ENCODE assay signal across 29 cellular contexts in genomic region chr15:45331977-45332376, GRCh38. TPM values are rescaled to one million over a fixed set of nuclear protein-coding genes. Genes with fewer than 3 reads are reported as not detected.
DNase-seq lines count a peak whose midpoint lies in the region; ATAC-seq, FAIRE-seq and TF ChIP-seq lines count a peak whose summit lies in the region.
"Had no signal": no experiment of that assay in that cellular context is flagged by ENCODE, and none has a peak within 500 bp of the region (broad histone marks: within the 10 kb centered on the region; RNA-seq: fewer than 3 reads in every experiment).

No MANE protein-coding gene starts in this region.

- H3K9ac ChIP-seq in astrocyte (ENCODE audit: low read length) = no peak overlapping the region
- no peak overlapping the region for H3K9ac ChIP-seq in neuronal stem cell (ENCODE audit: low read depth, low read length, poor library complexity)

- H3K4me3 Mint-ChIP-seq in astrocyte (ENCODE audit: unreplicated experiment) = no peak overlapping the region
- H3K4me3 Mint-ChIP-seq: activated CD8-positive, alpha-beta T cell treated with anti-CD3 and anti-CD28 coated beads for 36 hours; activated naive CD8-positive, alpha-beta T cell; activated T-helper 17 cell treated with anti-CD3 and anti-CD28 coated beads, Interleukin-2, amount 50 U/mL, for 72 hours; endodermal cell; immature natural killer cell had no signal

- WGBS in hepatocyte (ENCODE audit: low lambda C conversion rate, missing lambda C conversion rate) = 60% methylated on average over 4 of the region's 4 CpGs
- no CpG with 5 or more reads among the region's 4 CpGs for WGBS in neuronal stem cell (ENCODE audit: extremely low coverage in 2 of 2, insufficient read length in 2 of 2, insufficient replicate concordance in 1 of 2), 2 donors

- H3K9me3 ChIP-seq in astrocyte (ENCODE audit: insufficient read depth, low read depth, low read length) = no peaks in the 10 kb centered on the region
- no peaks in the 10 kb centered on the region for H3K9me3 ChIP-seq in hepatocyte (ENCODE audit: low read depth)
- H3K9me3 ChIP-seq in neuronal stem cell (replicated peaks in 1 of 2; ENCODE audit: control insufficient read depth in 2 of 2, insufficient read depth in 1 of 2, low read depth in 1 of 2, low read length in 2 of 2) = peaks cover 0 to 5% of the 10 kb centered on the region in 2 donors
- H3K9me3 ChIP-seq in WERI-Rb-1 (ENCODE audit: severe bottlenecking) = no peaks in the 10 kb centered on the region
- H3K9me3 ChIP-seq: A549, HAP-1 had no signal

- no peak overlapping the region for H2BK12ac ChIP-seq in neuronal stem cell (ENCODE audit: low read length)

- no peak overlapping the region for H3K27ac ChIP-seq in astrocyte (ENCODE audit: low read depth, low read length)
- H3K27ac ChIP-seq in hepatocyte = peak overlapping the region; percentile 45
- H3K27ac ChIP-seq in neuronal stem cell (replicated peaks; ENCODE audit: low read length) = no peak overlapping the region
- H3K27ac ChIP-seq in WERI-Rb-1 = no peak overlapping the region
- H3K27ac ChIP-seq: A549 had no signal

- H3K79me2 ChIP-seq in astrocyte (ENCODE audit: insufficient read depth, low read length) (no peaks in the 10 kb centered on the region), hepatocyte (no peaks in the 10 kb centered on the region)

- H3K4me3 ChIP-seq in astrocyte (ENCODE audit: insufficient read depth, low read depth, low read length) (no peak overlapping the region), hepatocyte (no peak overlapping the region), neuronal stem cell (ENCODE audit: low read length in 2 of 2) (no peak overlapping the region), WERI-Rb-1 (ENCODE audit: low read depth, low read length) (no peak overlapping the region)
- H3K4me3 ChIP-seq: A549, HAP-1, skin epidermis had no signal

- no peaks in the 10 kb centered on the region for H3K9me2 ChIP-seq in hepatocyte (replicated peaks; ENCODE audit: insufficient read depth)

- H2BK5ac ChIP-seq in neuronal stem cell (ENCODE audit: low read length) = no peak overlapping the region

- H2AFZ ChIP-seq in astrocyte (ENCODE audit: low read depth, low read length) (no peak overlapping the region), hepatocyte (peak overlapping the region; percentile 34), neuronal stem cell (ENCODE audit: low read length) (peak overlapping the region; percentile 65)

- no peaks in the 10 kb centered on the region for H3K36me3 Mint-ChIP-seq in astrocyte (ENCODE audit: low read depth, unreplicated experiment)
- H3K36me3 Mint-ChIP-seq: activated naive CD8-positive, alpha-beta T cell; immature natural killer cell had no signal

- H3K36me3 ChIP-seq in astrocyte (ENCODE audit: insufficient read depth, low read length) (no peaks in the 10 kb centered on the region), hepatocyte (replicated peaks; ENCODE audit: insufficient read depth, low read depth) (no peaks in the 10 kb centered on the region), neuronal stem cell (replicated peaks in 1 of 2; ENCODE audit: control insufficient read depth in 2 of 2, insufficient read depth in 2 of 2, low read length in 2 of 2) (no peaks in the 10 kb centered on the region), WERI-Rb-1 (no peaks in the 10 kb centered on the region)
- H3K36me3 ChIP-seq: HAP-1 had no signal

- no peak overlapping the region for H3K4ac ChIP-seq in neuronal stem cell (ENCODE audit: low read length)

- TF ChIP-seq CTCF in astrocyte (IDR thresholded peaks at IDR 0.05; ENCODE audit: insufficient read depth, low read depth, low read length) (no peak), hepatocyte (IDR thresholded peaks at IDR 0.05; ENCODE audit: poor library complexity) (no peak), WERI-Rb-1 (IDR thresholded peaks at IDR 0.05; ENCODE audit: low read depth, low read length) (no peak)

- H3K27me3 ChIP-seq in astrocyte (ENCODE audit: insufficient read depth, low read length) (no peaks in the 10 kb centered on the region), hepatocyte (no peaks in the 10 kb centered on the region), neuronal stem cell (ENCODE audit: control insufficient read depth in 3 of 3, insufficient read depth in 3 of 3, low read depth in 1 of 3, low read length in 3 of 3) (no peaks in the 10 kb centered on the region), WERI-Rb-1 (ENCODE audit: insufficient read depth, low read depth, severe bottlenecking) (no peaks in the 10 kb centered on the region)

- DNase-seq in AG08395 (ENCODE audit: low spot score) (peak; percentile 7), astrocyte (ENCODE audit: low read depth) (no peak), hepatocyte (ENCODE audit: low spot score) (no peak), neuronal stem cell (ENCODE audit: low spot score) (no peak), WERI-Rb-1 (no peak), SIG-M5 (lab: John Stamatoyannopoulos, UW) (no peak), occipital lobe (lab: John Stamatoyannopoulos, UW) (no peak)
- DNase-seq: activated CD4-positive, alpha-beta T cell treated with anti-CD3 and anti-CD28 coated beads for 1 hour; activated CD8-positive, alpha-beta T cell treated with anti-CD3 and anti-CD28 coated beads for 36 hours; aorta; central memory CD4-positive, alpha-beta T cell; DMS53; endodermal cell; foreskin melanocyte; hippocampal formation; immature natural killer cell; NCI-H2029; NCI-H2227 treated with DMSO at 0.1 percent for 48 hours; NCI-H774; stimulated activated CD4-positive, alpha-beta T cell treated with anti-CD3 and anti-CD28 coated beads, Interleukin-1b, Interleukin-23, amount 100 ng/mL, for 48 hours; T-helper 2 cell; trophoblast cell had no signal

- no peak overlapping the region for H4K91ac ChIP-seq in neuronal stem cell (ENCODE audit: low read depth, low read length, poor library complexity)

- no peak overlapping the region for H3K14ac ChIP-seq in neuronal stem cell (ENCODE audit: low read length)

- H3K4me2 ChIP-seq in astrocyte (ENCODE audit: low read length) (no peak overlapping the region), hepatocyte (peak overlapping the region; percentile 12), neuronal stem cell (ENCODE audit: insufficient read depth, low read length, poor library complexity, severe bottlenecking) (no peak overlapping the region)
- H3K4me2 ChIP-seq: A549 had no signal

- no peak overlapping the region for H2BK120ac ChIP-seq in neuronal stem cell (ENCODE audit: low read depth, low read length)

- no peak for FAIRE-seq in astrocyte (lab: Jason Lieb, UNC)
- FAIRE-seq: A549 had no signal

- no peak overlapping the region for H2BK15ac ChIP-seq in neuronal stem cell (ENCODE audit: low read length)

- no peak overlapping the region for H4K8ac ChIP-seq in neuronal stem cell (ENCODE audit: low read depth, low read length)

- H4K20me1 ChIP-seq in astrocyte (ENCODE audit: insufficient read depth, low read length) (no peaks in the 10 kb centered on the region), hepatocyte (ENCODE audit: insufficient read depth, poor library complexity, severe bottlenecking) (no peaks in the 10 kb centered on the region)

- H3K18ac ChIP-seq in neuronal stem cell (ENCODE audit: low read length) = no peak overlapping the region

- no peaks in the 10 kb centered on the region for H3K27me3 Mint-ChIP-seq in astrocyte (ENCODE audit: low read depth, unreplicated experiment)

- H2AK5ac ChIP-seq in neuronal stem cell (ENCODE audit: low read depth, low read length) = no peak overlapping the region

- no peaks in the 10 kb centered on the region for H3K9me3 Mint-ChIP-seq in astrocyte (ENCODE audit: unreplicated experiment)
- H3K9me3 Mint-ChIP-seq: activated CD8-positive, alpha-beta T cell treated with anti-CD3 and anti-CD28 coated beads for 36 hours; activated T-helper 17 cell treated with anti-CD3 and anti-CD28 coated beads, Interleukin-2, amount 50 U/mL, for 72 hours; immature natural killer cell had no signal

- peaks cover 10% of the 10 kb centered on the region for H3K4me1 Mint-ChIP-seq in astrocyte (ENCODE audit: low read depth, unreplicated experiment)
- H3K4me1 Mint-ChIP-seq: activated T-helper 17 cell treated with anti-CD3 and anti-CD28 coated beads, Interleukin-2, amount 50 U/mL, for 72 hours had no signal

- H3K79me1 ChIP-seq in neuronal stem cell (ENCODE audit: low read depth, low read length) = no peaks in the 10 kb centered on the region

- H3K23ac ChIP-seq in neuronal stem cell (ENCODE audit: low read depth, low read length, poor library complexity) = no peak overlapping the region

- H3K27ac Mint-ChIP-seq in astrocyte (ENCODE audit: unreplicated experiment) = peak overlapping the region; percentile 77
- H3K27ac Mint-ChIP-seq: activated CD8-positive, alpha-beta T cell treated with anti-CD3 and anti-CD28 coated beads for 36 hours; activated naive CD8-positive, alpha-beta T cell; activated T-helper 17 cell treated with anti-CD3 and anti-CD28 coated beads, Interleukin-2, amount 50 U/mL, for 72 hours; endodermal cell; immature natural killer cell had no signal

- no peak for ATAC-seq in HG03432 (IDR thresholded peaks at IDR 0.05; ENCODE audit: unreplicated experiment)
- ATAC-seq: A549; activated CD8-positive, alpha-beta T cell treated with anti-CD3 and anti-CD28 coated beads for 36 hours; activated T-helper 17 cell treated with anti-CD3 and anti-CD28 coated beads, Interleukin-2, amount 50 U/mL, for 72 hours; esophagus mucosa had no signal

- H3K4me1 ChIP-seq in astrocyte (ENCODE audit: insufficient read depth, low read length) (no peaks in the 10 kb centered on the region), hepatocyte (ENCODE audit: insufficient read depth) (no peaks in the 10 kb centered on the region), neuronal stem cell (ENCODE audit: control insufficient read depth in 2 of 2, insufficient read depth in 1 of 2, low read depth in 1 of 2, low read length in 2 of 2) (peaks cover 0 to 9% of the 10 kb centered on the region in 2 donors)

RNA-seq across cellular contexts. Expression of gene GATM, which starts 46.4 kb away (rescaled TPM):
- total RNA-seq in astrocyte (5.1 and 5.4 TPM in 2 replicates), hepatocyte (231 and 268 TPM in 2 replicates), occipital lobe (150 TPM)
- 64.3 and 87.6 TPM in 2 replicates for polyA plus RNA-seq in hepatocyte
- 13.9 TPM for polyA plus RNA-seq in neuronal stem cell (2013, experiment 1 of 2)
- polyA plus RNA-seq in neuronal stem cell (2013, experiment 2 of 2) = 15.2 TPM

Comparison
In these comparisons a context has a peak if more than half of its experiments do, and no peak if none do; other contexts are left out.
1. RNA of gene GATM, which starts 46.4 kb away (total RNA-seq): 231 to 268 TPM in hepatocyte and 150 TPM in occipital lobe (single experiment); 5.1 to 5.4 TPM in astrocyte; every median in the first group is over 10 times any median in the second.